27 cellular contexts compared by ENCODE assay signal in the genomic region with DNA sequence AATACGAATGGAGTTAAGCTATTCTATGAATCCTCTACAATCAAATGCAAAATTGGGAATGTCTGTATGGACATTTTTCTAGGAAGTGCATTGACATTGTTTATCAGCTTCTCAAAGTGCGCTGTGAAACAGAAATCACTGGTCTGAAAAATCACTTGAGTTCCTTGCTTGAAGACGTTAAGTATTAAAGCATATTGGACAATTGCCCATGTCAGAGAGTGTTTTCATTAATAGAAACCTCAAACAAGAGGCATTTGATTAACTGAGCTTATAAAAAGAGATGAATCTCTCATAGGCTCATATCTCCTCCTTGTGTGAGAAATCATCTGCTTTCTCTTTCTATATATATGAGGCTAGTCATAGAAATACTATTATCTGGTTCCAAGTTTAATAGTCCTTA.
"Had no signal": no experiment of that assay in that cellular context is flagged by ENCODE, and none has a peak within 500 bp of the region (broad histone marks: within the 10 kb centered on the region; RNA-seq: fewer than 3 reads in every experiment).

No MANE protein-coding gene starts in this region.

- H3K4me3 Mint-ChIP-seq: dendritic cell treated with granulocyte-macrophage colony-stimulating factor and Interleukin-4, amounts not matched to agents 40 ng/mL and 50 ng/mL, for 4 days; endodermal cell; memory B cell; naive B cell; natural killer cell treated with Interleukin-12 subunit alpha and Interleukin-12 subunit beta and Interleukin-15 and Interleukin-18, amount 100 ng/mL, for 72 hours; neural crest cell; stimulated activated memory B cell treated with anti-CD40 and anti-IgM and Interleukin-4, amounts not matched to agents 10 μg/mL and 1 μg/mL and 100 μg/mL, for 72 hours had no signal

- H3K4me1 ChIP-seq: colonic mucosa, esophagus muscularis mucosa, foreskin keratinocyte, gastroesophageal sphincter, heart right ventricle, lower lobe of right lung, pancreas, testis, tibial nerve, upper lobe of right lung, uterus had no signal

- H3K4me3 ChIP-seq: colonic mucosa, esophagus muscularis mucosa, gastroesophageal sphincter, heart right ventricle, lower lobe of right lung, pancreas, testis, tibial nerve, upper lobe of right lung, uterus had no signal

- H3K9me3 Mint-ChIP-seq: memory B cell had no signal

- H3K27me3 ChIP-seq: colonic mucosa, esophagus muscularis mucosa, foreskin keratinocyte, gastroesophageal sphincter, heart right ventricle, neutrophil, testis, tibial nerve, upper lobe of right lung, uterus had no signal

- DNase-seq: colonic mucosa; effector CD8-positive, alpha-beta T cell; endodermal cell; glutamatergic neuron; heart right ventricle; hippocampal formation; left ventricle myocardium superior; lower lobe of right lung; naive B cell; pancreas; stimulated activated CD4-positive, alpha-beta T cell treated with anti-CD3 and anti-CD28 coated beads, Interleukin-4, amount 100 ng/mL, for 4 hours; stimulated activated naive CD8-positive, alpha-beta T cell treated with anti-CD3 and anti-CD28 coated beads, Interleukin-15, Interleukin-2, amounts not matched to agents 100 U/mL and 50 U/mL, for 24 hours; substantia nigra; testis; upper lobe of right lung; uterus had no signal

- H3K27ac ChIP-seq: colonic mucosa, esophagus muscularis mucosa, foreskin keratinocyte, gastroesophageal sphincter, heart right ventricle, lower lobe of right lung, neutrophil, pancreas, testis, tibial nerve, upper lobe of right lung, uterus had no signal

- H3K4me1 Mint-ChIP-seq: memory B cell; naive B cell; neural crest cell; stimulated activated memory B cell treated with anti-CD40 and anti-IgM and Interleukin-4, amounts not matched to agents 10 μg/mL and 1 μg/mL and 100 μg/mL, for 72 hours had no signal

- H3K9me3 ChIP-seq: colonic mucosa, esophagus muscularis mucosa, gastroesophageal sphincter, lower lobe of right lung, neutrophil, pancreas, testis, tibial nerve, upper lobe of right lung, uterus had no signal

- ATAC-seq: foreskin keratinocyte; gastroesophageal sphincter; heart right ventricle; left ventricle myocardium superior; lower lobe of right lung; natural killer cell treated with Interleukin-12 subunit alpha and Interleukin-12 subunit beta and Interleukin-15 and Interleukin-18, amount 100 ng/mL, for 72 hours; pancreas; sciatic nerve; stimulated activated memory B cell treated with anti-CD40 and anti-IgM and Interleukin-4, amounts not matched to agents 10 μg/mL and 1 μg/mL and 100 μg/mL, for 72 hours; stimulated activated naive CD8-positive, alpha-beta T cell treated with anti-CD3 and anti-CD28 coated beads, Interleukin-15, Interleukin-2, amounts not matched to agents 100 U/mL and 50 U/mL, for 24 hours; upper lobe of right lung had no signal

- H3K27ac Mint-ChIP-seq: dendritic cell treated with granulocyte-macrophage colony-stimulating factor and Interleukin-4, amounts not matched to agents 40 ng/mL and 50 ng/mL, for 4 days; endodermal cell; memory B cell; naive B cell; natural killer cell treated with Interleukin-12 subunit alpha and Interleukin-12 subunit beta and Interleukin-15 and Interleukin-18, amount 100 ng/mL, for 72 hours; stimulated activated memory B cell treated with anti-CD40 and anti-IgM and Interleukin-4, amounts not matched to agents 10 μg/mL and 1 μg/mL and 100 μg/mL, for 72 hours had no signal

- H3K27me3 Mint-ChIP-seq: dendritic cell treated with granulocyte-macrophage colony-stimulating factor and Interleukin-4, amounts not matched to agents 40 ng/mL and 50 ng/mL, for 4 days; memory B cell; naive B cell; natural killer cell treated with Interleukin-12 subunit alpha and Interleukin-12 subunit beta and Interleukin-15 and Interleukin-18, amount 100 ng/mL, for 72 hours; stimulated activated memory B cell treated with anti-CD40 and anti-IgM and Interleukin-4, amounts not matched to agents 10 μg/mL and 1 μg/mL and 100 μg/mL, for 72 hours had no signal

- H3K36me3 ChIP-seq: colonic mucosa, esophagus muscularis mucosa, gastroesophageal sphincter, heart right ventricle, lower lobe of right lung, neutrophil, pancreas, tibial nerve, upper lobe of right lung, uterus had no signal

- H3K36me3 Mint-ChIP-seq: memory B cell; naive B cell; stimulated activated memory B cell treated with anti-CD40 and anti-IgM and Interleukin-4, amounts not matched to agents 10 μg/mL and 1 μg/mL and 100 μg/mL, for 72 hours had no signal
